In the genomic region with DNA sequence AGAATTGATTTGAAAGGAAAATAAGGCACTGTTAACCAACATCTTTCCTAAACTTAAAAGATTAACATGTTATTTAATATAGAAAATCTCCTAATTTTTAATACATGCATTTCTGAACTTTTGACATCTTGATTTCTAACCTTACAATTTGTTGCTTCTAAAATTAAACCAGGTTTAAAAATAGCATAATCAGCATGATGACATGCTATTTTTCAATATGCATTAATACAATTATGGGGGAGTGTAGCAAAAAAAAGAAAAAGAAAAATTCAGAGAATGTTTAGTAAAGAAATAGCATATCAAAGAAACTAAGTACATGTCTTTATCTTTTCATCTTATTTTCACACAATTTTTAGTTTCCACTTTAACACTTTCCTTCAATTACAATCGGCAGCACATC, we compare ENCODE assay signal across 26 cellular contexts.
"Had no signal": no experiment of that assay in that cellular context is flagged by ENCODE, and none has a peak within 500 bp of the region (broad histone marks: within the 10 kb centered on the region; RNA-seq: fewer than 3 reads in every experiment).

No MANE protein-coding gene starts in this region.

- H3K9ac ChIP-seq: parathyroid adenoma had no signal

- H2AFZ ChIP-seq: parathyroid adenoma had no signal

- H3K9me3 ChIP-seq: ovary, psoas muscle, right lobe of liver, sigmoid colon, stomach, thoracic aorta, thyroid gland, tibial nerve, upper lobe of left lung, vagina had no signal

- H3K4me3 ChIP-seq: ovary, psoas muscle, right lobe of liver, sigmoid colon, stomach, thoracic aorta, thyroid gland, tibial nerve, upper lobe of left lung, vagina had no signal

- DNase-seq: nephron progenitor cell; occipital lobe; ovary; posterior cingulate gyrus; psoas muscle; right cardiac atrium; right lobe of liver; sigmoid colon; small intestine; stimulated activated CD4-positive, alpha-beta T cell treated with anti-CD3 and anti-CD28 coated beads, Interleukin-15, amount 100 ng/mL, for 24 hours; stimulated activated CD4-positive, alpha-beta T cell treated with anti-CD3 and anti-CD28 coated beads, Interleukin-2, amount 100 ng/mL, for 24 hours; stimulated activated CD4-positive, alpha-beta T cell treated with anti-CD3 and anti-CD28 coated beads, Interleukin-2, amount 100 ng/mL, for 48 hours; stimulated activated CD4-positive, alpha-beta T cell treated with anti-CD3 and anti-CD28 coated beads, Interleukin-4, amount 100 ng/mL, for 24 hours; stimulated activated naive B cell treated with anti-CD40 and anti-IgM and Interleukin-4, amounts not matched to agents 10 μg/mL and 1 μg/mL and 100 μg/mL, for 72 hours; stimulated activated naive CD4-positive, alpha-beta T cell treated with Interleukin-2 at 50 U/mL for 16 hours; stomach; thyroid gland; trophoblast cell; upper lobe of left lung had no signal

- ATAC-seq: natural killer cell treated with Interleukin-12 subunit alpha and Interleukin-12 subunit beta and Interleukin-15 and Interleukin-18, amount 100 ng/mL, for 72 hours; psoas muscle; right lobe of liver; stimulated activated effector memory CD8-positive, alpha-beta T cell treated with anti-CD3 and anti-CD28 coated beads, Interleukin-12 subunit alpha, Interleukin-12 subunit beta, amount 100 ng/mL, for 72 hours; stimulated activated naive B cell treated with anti-CD40 and anti-IgM and Interleukin-4, amounts not matched to agents 10 μg/mL and 1 μg/mL and 100 μg/mL, for 72 hours had no signal

- H3K27ac ChIP-seq: ovary, parathyroid adenoma, psoas muscle, right lobe of liver, sigmoid colon, stomach, thoracic aorta, thyroid gland, tibial nerve, upper lobe of left lung, vagina had no signal

- H3K27me3 ChIP-seq: ovary, right lobe of liver, sigmoid colon, stomach, thyroid gland, tibial nerve, upper lobe of left lung, vagina had no signal

- H3K79me2 ChIP-seq: parathyroid adenoma had no signal

- FAIRE-seq: small intestine, urothelium cell line had no signal

- H3K4me1 ChIP-seq: parathyroid adenoma, psoas muscle, right lobe of liver, thyroid gland, upper lobe of left lung, vagina had no signal

- H3K36me3 ChIP-seq: ovary, right lobe of liver, sigmoid colon, stomach, thoracic aorta, thyroid gland, tibial nerve, upper lobe of left lung, vagina had no signal
